1 cellular context compared by ENCODE assay signal in the genomic region with DNA sequence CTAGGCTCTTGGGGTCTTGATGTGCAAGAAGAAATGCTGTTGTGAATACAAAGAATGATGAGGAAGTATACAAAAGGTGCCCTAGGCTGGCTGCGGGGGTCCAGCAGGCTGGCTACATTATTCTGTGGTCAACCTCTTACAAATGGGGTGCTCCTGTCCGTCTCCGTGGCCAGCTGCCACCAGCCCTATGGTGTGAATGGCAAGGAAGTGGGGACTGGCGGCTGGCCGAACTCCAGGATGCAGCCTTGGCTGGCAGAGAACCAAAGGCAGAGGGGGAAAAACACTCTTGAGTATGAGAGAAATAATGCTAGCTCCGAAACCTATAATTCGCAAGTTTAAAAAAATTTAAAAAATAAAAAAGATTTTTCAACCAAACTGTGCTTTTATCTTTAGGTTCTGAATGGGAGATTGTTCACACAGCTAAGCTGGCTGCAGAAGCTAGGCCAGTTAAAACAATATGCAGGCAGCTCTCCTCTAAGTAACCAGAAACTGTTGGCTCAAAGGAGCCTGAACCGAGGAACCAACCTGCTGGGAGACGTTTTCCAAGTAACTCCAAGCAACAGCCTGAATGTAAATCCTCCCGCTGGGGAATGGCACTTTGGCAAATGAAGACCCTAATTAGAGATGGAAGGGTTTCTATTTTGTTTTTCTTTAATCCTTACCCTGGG.
TF ChIP-seq lines count a peak whose summit lies in the region.

No MANE protein-coding gene starts in this region.

TF ChIP-seq in GM23338, 12 proteins besides CTCF, POLR2A, EP300 and RAD21 (continued from another document):
- TF ChIP-seq, protein P1, sequence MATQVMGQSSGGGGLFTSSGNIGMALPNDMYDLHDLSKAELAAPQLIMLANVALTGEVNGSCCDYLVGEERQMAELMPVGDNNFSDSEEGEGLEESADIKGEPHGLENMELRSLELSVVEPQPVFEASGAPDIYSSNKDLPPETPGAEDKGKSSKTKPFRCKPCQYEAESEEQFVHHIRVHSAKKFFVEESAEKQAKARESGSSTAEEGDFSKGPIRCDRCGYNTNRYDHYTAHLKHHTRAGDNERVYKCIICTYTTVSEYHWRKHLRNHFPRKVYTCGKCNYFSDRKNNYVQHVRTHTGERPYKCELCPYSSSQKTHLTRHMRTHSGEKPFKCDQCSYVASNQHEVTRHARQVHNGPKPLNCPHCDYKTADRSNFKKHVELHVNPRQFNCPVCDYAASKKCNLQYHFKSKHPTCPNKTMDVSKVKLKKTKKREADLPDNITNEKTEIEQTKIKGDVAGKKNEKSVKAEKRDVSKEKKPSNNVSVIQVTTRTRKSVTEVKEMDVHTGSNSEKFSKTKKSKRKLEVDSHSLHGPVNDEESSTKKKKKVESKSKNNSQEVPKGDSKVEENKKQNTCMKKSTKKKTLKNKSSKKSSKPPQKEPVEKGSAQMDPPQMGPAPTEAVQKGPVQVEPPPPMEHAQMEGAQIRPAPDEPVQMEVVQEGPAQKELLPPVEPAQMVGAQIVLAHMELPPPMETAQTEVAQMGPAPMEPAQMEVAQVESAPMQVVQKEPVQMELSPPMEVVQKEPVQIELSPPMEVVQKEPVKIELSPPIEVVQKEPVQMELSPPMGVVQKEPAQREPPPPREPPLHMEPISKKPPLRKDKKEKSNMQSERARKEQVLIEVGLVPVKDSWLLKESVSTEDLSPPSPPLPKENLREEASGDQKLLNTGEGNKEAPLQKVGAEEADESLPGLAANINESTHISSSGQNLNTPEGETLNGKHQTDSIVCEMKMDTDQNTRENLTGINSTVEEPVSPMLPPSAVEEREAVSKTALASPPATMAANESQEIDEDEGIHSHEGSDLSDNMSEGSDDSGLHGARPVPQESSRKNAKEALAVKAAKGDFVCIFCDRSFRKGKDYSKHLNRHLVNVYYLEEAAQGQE (IDR thresholded peaks at IDR 0.05; ENCODE audit: unreplicated experiment), result no peak
- no peak for TF ChIP-seq CREB1 (CRISPR knock-in tag; IDR thresholded peaks at IDR 0.05; ENCODE audit: low read depth)
- TF ChIP-seq STAT1 (IDR thresholded peaks at IDR 0.05; ENCODE audit: unreplicated experiment), result no peak
- TF ChIP-seq ZNF331 (CRISPR knock-in tag; IDR thresholded peaks at IDR 0.05; ENCODE audit: low read depth), result no peak
- TF ChIP-seq EZH2phosphoT487 (IDR thresholded peaks at IDR 0.05; ENCODE audit: unreplicated experiment), result no peak
- TF ChIP-seq NANOG (IDR thresholded peaks at IDR 0.05; ENCODE audit: borderline replicate concordance), result no peak
